ENCODE assay signal across 9 cellular contexts in genomic region chr14:100304825-100305445, GRCh38. TPM values are rescaled to one million over a fixed set of nuclear protein-coding genes. Genes with fewer than 3 reads are reported as not detected.
A peak's percentile ranks its signal among the peaks of the same experiment; 100 is the strongest.
DNase-seq lines count a peak whose midpoint lies in the region; ATAC-seq, FAIRE-seq and TF ChIP-seq lines count a peak whose summit lies in the region.
"Had no signal": no experiment of that assay in that cellular context is flagged by ENCODE, and none has a peak within 500 bp of the region (broad histone marks: within the 10 kb centered on the region; RNA-seq: fewer than 3 reads in every experiment).

No MANE protein-coding gene starts in this region.

- TF ChIP-seq POLR2A in stomach (IDR thresholded peaks at IDR 0.05): no peak

- peak overlapping the region; percentile 84 to 91 (median 86) for H3K27ac ChIP-seq in stomach

- no peak for TF ChIP-seq CTCF in bronchial epithelial cell (IDR thresholded peaks at IDR 0.05; ENCODE audit: insufficient read depth, low read length, severe bottlenecking)
- TF ChIP-seq CTCF in stomach (IDR thresholded peaks at IDR 0.05): no peak

- peak overlapping the region; percentile 88 for H3K4me3 Mint-ChIP-seq in activated naive CD4-positive, alpha-beta T cell treated with anti-CD3 and anti-CD28 coated beads, Interleukin-2, amount 50 U/mL, for 24 hours

- WGBS in stomach, 5 donors: 5 to 9% (median 6%) methylated on average over 26 to 29 of the region's 29 CpGs

- H3K27me3 ChIP-seq in bronchial epithelial cell (ENCODE audit: control insufficient read depth, insufficient read depth, low read length) (no peaks in the 10 kb centered on the region), stomach (no peaks in the 10 kb centered on the region)

- intact Hi-C loops in stomach (cut with DNase I; ENCODE audit: low total_unique reads): no loop called here

- peaks cover 10% of the 10 kb centered on the region for H3K4me1 Mint-ChIP-seq in activated naive CD4-positive, alpha-beta T cell treated with anti-CD3 and anti-CD28 coated beads, Interleukin-2, amount 50 U/mL, for 24 hours

- no peaks in the 10 kb centered on the region for H3K9me3 ChIP-seq in stomach

- H3K36me3 Mint-ChIP-seq in activated naive CD4-positive, alpha-beta T cell treated with anti-CD3 and anti-CD28 coated beads, Interleukin-2, amount 50 U/mL, for 24 hours: no peaks in the 10 kb centered on the region

- no peak for TF ChIP-seq EP300 in stomach (IDR thresholded peaks at IDR 0.05)

- DNase-seq in activated naive CD4-positive, alpha-beta T cell treated with Interleukin-2 at 50 U/mL for 16 hours: no peak
- DNase-seq in NCI-H510A treated with DMSO at 0.1 percent for 48 hours (lab: John Stamatoyannopoulos, UW): peak; percentile 75
- peak; percentile 30 for DNase-seq in bronchial epithelial cell (ENCODE audit: low read depth)
- DNase-seq in kidney glomerular epithelial cell (lab: John Stamatoyannopoulos, UW): peak; percentile 49
- DNase-seq in stomach: peak; percentile 88
- DNase-seq in KG1 (lab: John Stamatoyannopoulos, UW): no peak

- H3K27me3 Mint-ChIP-seq in activated naive CD4-positive, alpha-beta T cell treated with anti-CD3 and anti-CD28 coated beads, Interleukin-2, amount 50 U/mL, for 24 hours: peaks cover 2% of the 10 kb centered on the region

- FAIRE-seq in bronchial epithelial cell (lab: Jason Lieb, UNC): no peak
- FAIRE-seq: islet of Langerhans had no signal

- peak overlapping the region; percentile 74 for H3K4me3 ChIP-seq in bronchial epithelial cell (ENCODE audit: low read depth, low read length)
- H3K4me3 ChIP-seq in stomach: peak overlapping the region; percentile 75 to 89 (median 85)

- no peaks in the 10 kb centered on the region for H3K36me3 ChIP-seq in bronchial epithelial cell (ENCODE audit: control insufficient read depth, insufficient read depth, low read length)
- no peaks in the 10 kb centered on the region for H3K36me3 ChIP-seq in stomach

- H3K27ac Mint-ChIP-seq in activated naive CD4-positive, alpha-beta T cell treated with anti-CD3 and anti-CD28 coated beads, Interleukin-2, amount 50 U/mL, for 24 hours: peak overlapping the region; percentile 85

- no peaks in the 10 kb centered on the region for H3K9me3 Mint-ChIP-seq in activated naive CD4-positive, alpha-beta T cell treated with anti-CD3 and anti-CD28 coated beads, Interleukin-2, amount 50 U/mL, for 24 hours

- no peak for ATAC-seq in HG03039 (IDR thresholded peaks at IDR 0.05; ENCODE audit: unreplicated experiment)

- peaks cover 42 to 65% (median 61%) of the 10 kb centered on the region in 4 donors for H3K4me1 ChIP-seq in stomach

RNA-seq across cellular contexts. Expression of gene SLC25A29, which starts 1.3 kb away (rescaled TPM):
- total RNA-seq in bronchial epithelial cell (16.1 and 17.3 TPM in 2 replicates), stomach (100 to 1,000 TPM in 2 of 5 donors, 10 to 100 TPM in 3; 25.7 to 174 (median 30.1) TPM)
- polyA plus RNA-seq in stomach: 10 to 100 TPM in 2 of 3 donors, 1 to 10 TPM in 1; 9.0 to 58.3 (median 26.2) TPM

RNA-seq across cellular contexts. Expression of gene SLC25A47, which starts 18.2 kb away (rescaled TPM):
- not detected in 2 replicates for total RNA-seq in bronchial epithelial cell
- total RNA-seq in stomach: under 1 TPM in 1 of 5 donors, not detected in 4; 0.73 TPM
- not detected for polyA plus RNA-seq in stomach

Comparison
In these comparisons a context has a peak if more than half of its experiments do, and no peak if none do; other contexts are left out.
1. DNase-seq: peak in NCI-H510A treated with DMSO at 0.1 percent for 48 hours (single experiment), bronchial epithelial cell (single experiment), kidney glomerular epithelial cell (single experiment) and stomach (single experiment); none in activated naive CD4-positive, alpha-beta T cell treated with Interleukin-2 at 50 U/mL for 16 hours (single experiment) and KG1 (single experiment).